Comparison of ENCODE assay signal across 8 cellular contexts in the genomic region with DNA sequence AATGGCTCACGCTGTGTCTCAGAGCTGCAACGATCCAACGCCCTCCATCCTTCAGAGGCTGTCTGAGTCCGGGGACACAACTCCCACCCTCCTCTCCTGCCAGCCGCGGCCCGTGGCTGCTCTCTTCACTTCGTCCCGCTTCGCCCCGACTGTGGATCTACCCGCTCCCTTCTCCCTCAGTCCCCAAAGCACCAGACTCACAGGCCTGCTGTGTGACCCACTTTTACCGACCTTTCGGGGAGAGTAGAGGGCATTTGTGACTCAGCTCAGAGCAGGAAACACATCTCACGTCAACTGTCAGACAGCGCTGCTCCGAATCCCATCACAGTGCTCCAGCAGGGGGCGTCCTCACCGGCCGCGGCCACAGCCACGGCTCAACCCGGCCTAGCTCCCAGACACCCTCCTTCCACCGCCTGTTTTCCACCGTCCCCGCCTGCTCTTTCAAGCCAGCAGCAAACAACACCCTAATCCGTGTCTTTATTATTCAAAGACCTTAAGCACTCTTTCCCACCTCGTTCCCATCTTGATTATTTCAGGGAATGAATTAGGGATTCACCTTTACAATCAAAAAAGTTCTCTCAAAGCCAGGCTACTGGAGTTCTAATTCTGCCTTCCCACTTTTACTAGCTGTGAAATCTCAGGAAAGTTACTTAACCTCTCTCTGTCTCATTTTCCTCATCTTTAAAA. TPM values are rescaled to one million over a fixed set of nuclear protein-coding genes. Genes with fewer than 3 reads are reported as not detected.
A peak's percentile ranks its signal among the peaks of the same experiment; 100 is the strongest.
DNase-seq lines count a peak whose midpoint lies in the region; ATAC-seq and TF ChIP-seq lines count a peak whose summit lies in the region.

No MANE protein-coding gene starts in this region.

- H3K36me3 ChIP-seq in breast epithelium, result no peaks in the 10 kb centered on the region

- peak overlapping the region; percentile 61 for H3K4me3 Mint-ChIP-seq in WTC11

- POLR2A ChIA-PET in WTC11 (lab: Charles Lee), result interaction anchor here (0.7 to 1.3 kb wide), 3 partner anchors 12 to 204 kb away, joined by 3 to 4 read pairs (median 4); a partner anchor contains a TSS

- TF ChIP-seq POLR2A in breast epithelium (IDR thresholded peaks at IDR 0.05), result no peak

- H3K36me3 Mint-ChIP-seq in WTC11, result no peaks in the 10 kb centered on the region

- no peaks in the 10 kb centered on the region for H3K4me1 ChIP-seq in breast epithelium

- ATAC-seq in GM21576 (IDR thresholded peaks at IDR 0.05; ENCODE audit: unreplicated experiment) (peak; percentile 87), WTC11 (peak; percentile 95), HG02970 (IDR thresholded peaks at IDR 0.05; ENCODE audit: low FRiP score, unreplicated experiment) (no peak)

- intact Hi-C loops in breast epithelium (cut with DNase I; ENCODE audit: low total_unique reads), result no loop called here

- H3K4me3 ChIP-seq in breast epithelium, result peak overlapping the region in 2 of 3 donors; percentile 10 to 50

- peaks cover 40% of the 10 kb centered on the region for H3K4me1 Mint-ChIP-seq in WTC11

- TF ChIP-seq CTCF in WTC11 (IDR thresholded peaks at IDR 0.05), result peak; percentile 69
- peak; percentile 40 to 75 (median 73) for TF ChIP-seq CTCF in breast epithelium (IDR thresholded peaks at IDR 0.05)

- 0 out of 2 replicates have a peak overlapping the region, but pooled peaks have one; percentile 18 for H3K27ac Mint-ChIP-seq in WTC11

- no peaks in the 10 kb centered on the region for H3K27me3 ChIP-seq in breast epithelium

- peaks cover 9% of the 10 kb centered on the region; the same call in 1 of the 2 replicates for H3K27me3 Mint-ChIP-seq in WTC11 (ENCODE audit: low read depth)

- no peaks in the 10 kb centered on the region for H3K9me3 Mint-ChIP-seq in WTC11

- peak; percentile 75 for DNase-seq in COLO829 (ENCODE audit: low spot score)
- peak; percentile 78 for DNase-seq in NAMALWA (ENCODE audit: low spot score)
- peak; percentile 90 for DNase-seq in WTC11 (ENCODE audit: low spot score)
- peak in 1 of 2 donors; percentile 76 for DNase-seq in breast epithelium (ENCODE audit: low spot score in 2 of 2)
- DNase-seq in inferior parietal cortex (ENCODE audit: extremely low spot score), result peak; percentile 76
- DNase-seq in smooth muscle cell of the brain vasculature (ENCODE audit: low read depth, low spot score), result peak; percentile 37

- CTCF ChIA-PET in WTC11 (lab: Charles Lee), result interaction anchor here (0.5 to 8.2 kb wide), 68 partner anchors 9 to 1178 kb away, joined by 3 to 168 read pairs (median 6); a partner anchor contains a TSS

- no peaks in the 10 kb centered on the region for H3K9me3 ChIP-seq in breast epithelium

- peak overlapping the region; percentile 29 to 33 for H3K27ac ChIP-seq in breast epithelium

TF ChIP-seq in WTC11, 78 proteins besides CTCF, POLR2A, EP300 and RAD21 (continues in another document):
- TF ChIP-seq, protein P1, sequence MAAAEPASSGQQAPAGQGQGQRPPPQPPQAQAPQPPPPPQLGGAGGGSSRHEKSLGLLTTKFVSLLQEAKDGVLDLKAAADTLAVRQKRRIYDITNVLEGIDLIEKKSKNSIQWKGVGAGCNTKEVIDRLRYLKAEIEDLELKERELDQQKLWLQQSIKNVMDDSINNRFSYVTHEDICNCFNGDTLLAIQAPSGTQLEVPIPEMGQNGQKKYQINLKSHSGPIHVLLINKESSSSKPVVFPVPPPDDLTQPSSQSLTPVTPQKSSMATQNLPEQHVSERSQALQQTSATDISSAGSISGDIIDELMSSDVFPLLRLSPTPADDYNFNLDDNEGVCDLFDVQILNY (CRISPR knock-in tag; IDR thresholded peaks at IDR 0.05), result no peak
- no peak for TF ChIP-seq RORB (CRISPR knock-in tag; IDR thresholded peaks at IDR 0.05)
- TF ChIP-seq ZNF121 (CRISPR knock-in tag; IDR thresholded peaks at IDR 0.05), result peak; percentile 28; the same call in 1 of the 2 replicates
- TF ChIP-seq, protein P2, sequence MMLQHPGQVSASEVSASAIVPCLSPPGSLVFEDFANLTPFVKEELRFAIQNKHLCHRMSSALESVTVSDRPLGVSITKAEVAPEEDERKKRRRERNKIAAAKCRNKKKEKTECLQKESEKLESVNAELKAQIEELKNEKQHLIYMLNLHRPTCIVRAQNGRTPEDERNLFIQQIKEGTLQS (CRISPR knock-in tag; conservative IDR thresholded peaks at IDR 0.05), result no peak
- TF ChIP-seq, protein P3, sequence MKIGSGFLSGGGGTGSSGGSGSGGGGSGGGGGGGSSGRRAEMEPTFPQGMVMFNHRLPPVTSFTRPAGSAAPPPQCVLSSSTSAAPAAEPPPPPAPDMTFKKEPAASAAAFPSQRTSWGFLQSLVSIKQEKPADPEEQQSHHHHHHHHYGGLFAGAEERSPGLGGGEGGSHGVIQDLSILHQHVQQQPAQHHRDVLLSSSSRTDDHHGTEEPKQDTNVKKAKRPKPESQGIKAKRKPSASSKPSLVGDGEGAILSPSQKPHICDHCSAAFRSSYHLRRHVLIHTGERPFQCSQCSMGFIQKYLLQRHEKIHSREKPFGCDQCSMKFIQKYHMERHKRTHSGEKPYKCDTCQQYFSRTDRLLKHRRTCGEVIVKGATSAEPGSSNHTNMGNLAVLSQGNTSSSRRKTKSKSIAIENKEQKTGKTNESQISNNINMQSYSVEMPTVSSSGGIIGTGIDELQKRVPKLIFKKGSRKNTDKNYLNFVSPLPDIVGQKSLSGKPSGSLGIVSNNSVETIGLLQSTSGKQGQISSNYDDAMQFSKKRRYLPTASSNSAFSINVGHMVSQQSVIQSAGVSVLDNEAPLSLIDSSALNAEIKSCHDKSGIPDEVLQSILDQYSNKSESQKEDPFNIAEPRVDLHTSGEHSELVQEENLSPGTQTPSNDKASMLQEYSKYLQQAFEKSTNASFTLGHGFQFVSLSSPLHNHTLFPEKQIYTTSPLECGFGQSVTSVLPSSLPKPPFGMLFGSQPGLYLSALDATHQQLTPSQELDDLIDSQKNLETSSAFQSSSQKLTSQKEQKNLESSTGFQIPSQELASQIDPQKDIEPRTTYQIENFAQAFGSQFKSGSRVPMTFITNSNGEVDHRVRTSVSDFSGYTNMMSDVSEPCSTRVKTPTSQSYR (CRISPR knock-in tag; IDR thresholded peaks at IDR 0.05), result no peak
- TF ChIP-seq SP1 (CRISPR knock-in tag; conservative IDR thresholded peaks at IDR 0.05), result no peak
- no peak for TF ChIP-seq PRRX2 (CRISPR knock-in tag; IDR thresholded peaks at IDR 0.05)
- TF ChIP-seq, protein P4, sequence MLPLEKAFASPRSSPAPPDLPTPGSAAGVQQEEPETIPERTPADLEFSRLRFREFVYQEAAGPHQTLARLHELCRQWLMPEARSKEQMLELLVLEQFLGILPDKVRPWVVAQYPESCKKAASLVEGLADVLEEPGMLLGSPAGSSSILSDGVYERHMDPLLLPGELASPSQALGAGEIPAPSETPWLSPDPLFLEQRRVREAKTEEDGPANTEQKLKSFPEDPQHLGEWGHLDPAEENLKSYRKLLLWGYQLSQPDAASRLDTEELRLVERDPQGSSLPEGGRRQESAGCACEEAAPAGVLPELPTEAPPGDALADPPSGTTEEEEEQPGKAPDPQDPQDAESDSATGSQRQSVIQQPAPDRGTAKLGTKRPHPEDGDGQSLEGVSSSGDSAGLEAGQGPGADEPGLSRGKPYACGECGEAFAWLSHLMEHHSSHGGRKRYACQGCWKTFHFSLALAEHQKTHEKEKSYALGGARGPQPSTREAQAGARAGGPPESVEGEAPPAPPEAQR (CRISPR knock-in tag; IDR thresholded peaks at IDR 0.05), result no peak
- no peak for TF ChIP-seq ZNF232 (CRISPR knock-in tag; IDR thresholded peaks at IDR 0.05)
- no peak for TF ChIP-seq FOXP1 (CRISPR knock-in tag; IDR thresholded peaks at IDR 0.05; ENCODE audit: borderline replicate concordance)
- no peak for TF ChIP-seq ZNF138 (CRISPR knock-in tag; conservative IDR thresholded peaks at IDR 0.05)
- no peak for TF ChIP-seq ELF4 (CRISPR knock-in tag; IDR thresholded peaks at IDR 0.05; ENCODE audit: low read depth)
- no peak for TF ChIP-seq ATF1 (CRISPR knock-in tag; IDR thresholded peaks at IDR 0.05)
- TF ChIP-seq, protein P5, sequence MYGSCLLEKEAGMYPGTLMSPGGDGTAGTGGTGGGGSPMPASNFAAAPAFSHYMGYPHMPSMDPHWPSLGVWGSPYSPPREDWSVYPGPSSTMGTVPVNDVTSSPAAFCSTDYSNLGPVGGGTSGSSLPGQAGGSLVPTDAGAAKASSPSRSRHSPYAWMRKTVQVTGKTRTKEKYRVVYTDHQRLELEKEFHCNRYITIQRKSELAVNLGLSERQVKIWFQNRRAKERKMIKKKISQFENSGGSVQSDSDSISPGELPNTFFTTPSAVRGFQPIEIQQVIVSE (CRISPR knock-in tag; IDR thresholded peaks at IDR 0.05; ENCODE audit: borderline replicate concordance), result no peak
- no peak for TF ChIP-seq ZNF219 (CRISPR knock-in tag; IDR thresholded peaks at IDR 0.05; ENCODE audit: borderline replicate concordance)
- no peak for TF ChIP-seq FOXJ3 (CRISPR knock-in tag; IDR thresholded peaks at IDR 0.05; ENCODE audit: borderline replicate concordance)
- peak; percentile 31; the same call in 1 of the 2 replicates for TF ChIP-seq NFE2L1 (CRISPR knock-in tag; IDR thresholded peaks at IDR 0.05)
- TF ChIP-seq GABPB1 (CRISPR knock-in tag; IDR thresholded peaks at IDR 0.05), result 0 out of 2 replicates have a peak, but pooled peaks have one; percentile 19
- TF ChIP-seq, protein P6, sequence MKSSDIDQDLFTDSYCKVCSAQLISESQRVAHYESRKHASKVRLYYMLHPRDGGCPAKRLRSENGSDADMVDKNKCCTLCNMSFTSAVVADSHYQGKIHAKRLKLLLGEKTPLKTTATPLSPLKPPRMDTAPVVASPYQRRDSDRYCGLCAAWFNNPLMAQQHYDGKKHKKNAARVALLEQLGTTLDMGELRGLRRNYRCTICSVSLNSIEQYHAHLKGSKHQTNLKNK (CRISPR knock-in tag; IDR thresholded peaks at IDR 0.05), result no peak

RNA-seq across cellular contexts. Expression of a gene that starts 5.0 kb away (rescaled TPM):
- total RNA-seq in WTC11 (2021), result not detected in 3 replicates
- total RNA-seq in breast epithelium, result not detected

RNA-seq across cellular contexts. Expression of a gene that starts 16.1 kb away (rescaled TPM):
- 2.7 to 2.9 TPM (median 2.8 TPM) in 3 replicates for total RNA-seq in WTC11 (2021)
- 1 to 10 TPM in 2 of 3 donors, not detected in 1; 3.1 to 4.6 TPM for total RNA-seq in breast epithelium

RNA-seq across cellular contexts. Expression of a gene that starts 27.2 kb away (rescaled TPM):
- 0.09 to 0.21 TPM (median 0.18 TPM) in 3 replicates for total RNA-seq in WTC11 (2021)
- under 1 TPM in 1 of 3 donors, not detected in 2; 0.16 TPM for total RNA-seq in breast epithelium

RNA-seq across cellular contexts. Expression of a gene that starts 41.8 kb away (rescaled TPM):
- total RNA-seq in WTC11 (2021), result 0.18 to 0.30 TPM (median 0.22 TPM) in 3 replicates
- 1 to 10 TPM in 2 of 3 donors, under 1 TPM in 1; 0.64 to 1.9 (median 1.3) TPM for total RNA-seq in breast epithelium
